Comparison of ENCODE assay signal across 1 cellular context in the genomic region with DNA sequence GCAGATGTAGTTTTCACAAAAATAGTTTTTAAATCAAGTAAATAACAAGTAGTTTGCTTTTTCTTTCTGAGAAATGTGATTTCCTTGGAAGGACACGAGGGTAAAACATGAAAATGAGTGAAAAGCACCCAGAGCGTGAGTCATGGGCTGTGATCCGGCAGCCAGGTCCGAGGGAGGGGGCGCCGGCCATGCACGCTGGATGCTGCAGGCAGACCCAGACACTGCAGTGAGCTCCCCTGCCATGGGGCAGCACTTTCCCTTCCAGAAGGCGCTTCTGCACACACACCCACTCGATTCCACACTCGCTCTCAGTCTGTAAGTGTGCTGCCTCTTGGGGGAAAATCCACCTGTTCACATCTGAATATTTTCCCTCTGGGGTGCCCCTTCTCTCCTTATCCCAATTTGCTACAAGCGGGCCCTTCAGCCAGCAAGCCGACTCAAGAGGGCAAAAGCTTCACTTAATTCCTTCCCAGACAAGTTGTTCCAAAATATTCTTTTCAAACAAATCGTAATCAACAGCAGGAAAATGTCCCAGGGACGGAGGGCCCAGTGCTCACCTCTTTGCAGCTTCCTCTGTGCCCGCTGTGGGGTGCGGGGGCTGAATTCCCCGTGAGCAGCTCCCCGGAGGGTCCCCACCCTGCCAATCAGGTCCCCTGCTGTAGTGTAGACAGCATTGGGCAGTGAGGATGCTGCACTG.
TF ChIP-seq lines count a peak whose summit lies in the region.

No MANE protein-coding gene starts in this region.

TF ChIP-seq in HepG2, 621 proteins besides CTCF, POLR2A, EP300 and RAD21 (continued from another document):
- TF ChIP-seq, protein P1, sequence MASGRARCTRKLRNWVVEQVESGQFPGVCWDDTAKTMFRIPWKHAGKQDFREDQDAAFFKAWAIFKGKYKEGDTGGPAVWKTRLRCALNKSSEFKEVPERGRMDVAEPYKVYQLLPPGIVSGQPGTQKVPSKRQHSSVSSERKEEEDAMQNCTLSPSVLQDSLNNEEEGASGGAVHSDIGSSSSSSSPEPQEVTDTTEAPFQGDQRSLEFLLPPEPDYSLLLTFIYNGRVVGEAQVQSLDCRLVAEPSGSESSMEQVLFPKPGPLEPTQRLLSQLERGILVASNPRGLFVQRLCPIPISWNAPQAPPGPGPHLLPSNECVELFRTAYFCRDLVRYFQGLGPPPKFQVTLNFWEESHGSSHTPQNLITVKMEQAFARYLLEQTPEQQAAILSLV (CRISPR knock-in tag; IDR thresholded peaks at IDR 0.05; ENCODE audit: borderline replicate concordance) = no peak
- TF ChIP-seq, protein P2, sequence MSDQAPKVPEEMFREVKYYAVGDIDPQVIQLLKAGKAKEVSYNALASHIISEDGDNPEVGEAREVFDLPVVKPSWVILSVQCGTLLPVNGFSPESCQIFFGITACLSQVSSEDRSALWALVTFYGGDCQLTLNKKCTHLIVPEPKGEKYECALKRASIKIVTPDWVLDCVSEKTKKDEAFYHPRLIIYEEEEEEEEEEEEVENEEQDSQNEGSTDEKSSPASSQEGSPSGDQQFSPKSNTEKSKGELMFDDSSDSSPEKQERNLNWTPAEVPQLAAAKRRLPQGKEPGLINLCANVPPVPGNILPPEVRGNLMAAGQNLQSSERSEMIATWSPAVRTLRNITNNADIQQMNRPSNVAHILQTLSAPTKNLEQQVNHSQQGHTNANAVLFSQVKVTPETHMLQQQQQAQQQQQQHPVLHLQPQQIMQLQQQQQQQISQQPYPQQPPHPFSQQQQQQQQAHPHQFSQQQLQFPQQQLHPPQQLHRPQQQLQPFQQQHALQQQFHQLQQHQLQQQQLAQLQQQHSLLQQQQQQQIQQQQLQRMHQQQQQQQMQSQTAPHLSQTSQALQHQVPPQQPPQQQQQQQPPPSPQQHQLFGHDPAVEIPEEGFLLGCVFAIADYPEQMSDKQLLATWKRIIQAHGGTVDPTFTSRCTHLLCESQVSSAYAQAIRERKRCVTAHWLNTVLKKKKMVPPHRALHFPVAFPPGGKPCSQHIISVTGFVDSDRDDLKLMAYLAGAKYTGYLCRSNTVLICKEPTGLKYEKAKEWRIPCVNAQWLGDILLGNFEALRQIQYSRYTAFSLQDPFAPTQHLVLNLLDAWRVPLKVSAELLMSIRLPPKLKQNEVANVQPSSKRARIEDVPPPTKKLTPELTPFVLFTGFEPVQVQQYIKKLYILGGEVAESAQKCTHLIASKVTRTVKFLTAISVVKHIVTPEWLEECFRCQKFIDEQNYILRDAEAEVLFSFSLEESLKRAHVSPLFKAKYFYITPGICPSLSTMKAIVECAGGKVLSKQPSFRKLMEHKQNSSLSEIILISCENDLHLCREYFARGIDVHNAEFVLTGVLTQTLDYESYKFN (CRISPR knock-in tag; conservative IDR thresholded peaks at IDR 0.05) = no peak
- TF ChIP-seq MXD4 (CRISPR knock-in tag; IDR thresholded peaks at IDR 0.05) (no peak), ZNF124 (CRISPR knock-in tag; IDR thresholded peaks at IDR 0.05) (no peak), RFX5 (IDR thresholded peaks at IDR 0.05; ENCODE audit: low read depth, low read length) (no peak), NFKB2 (CRISPR knock-in tag; IDR thresholded peaks at IDR 0.05; ENCODE audit: borderline replicate concordance) (no peak), PPARG (CRISPR knock-in tag; conservative IDR thresholded peaks at IDR 0.05) (no peak), KLF16 (CRISPR knock-in tag; IDR thresholded peaks at IDR 0.05) (no peak), MBNL3 (CRISPR knock-in tag; conservative IDR thresholded peaks at IDR 0.05) (no peak), ZNF34 (CRISPR knock-in tag; IDR thresholded peaks at IDR 0.05; ENCODE audit: borderline replicate concordance) (no peak)
- TF ChIP-seq, protein P3, sequence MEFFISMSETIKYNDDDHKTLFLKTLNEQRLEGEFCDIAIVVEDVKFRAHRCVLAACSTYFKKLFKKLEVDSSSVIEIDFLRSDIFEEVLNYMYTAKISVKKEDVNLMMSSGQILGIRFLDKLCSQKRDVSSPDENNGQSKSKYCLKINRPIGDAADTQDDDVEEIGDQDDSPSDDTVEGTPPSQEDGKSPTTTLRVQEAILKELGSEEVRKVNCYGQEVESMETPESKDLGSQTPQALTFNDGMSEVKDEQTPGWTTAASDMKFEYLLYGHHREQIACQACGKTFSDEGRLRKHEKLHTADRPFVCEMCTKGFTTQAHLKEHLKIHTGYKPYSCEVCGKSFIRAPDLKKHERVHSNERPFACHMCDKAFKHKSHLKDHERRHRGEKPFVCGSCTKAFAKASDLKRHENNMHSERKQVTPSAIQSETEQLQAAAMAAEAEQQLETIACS (CRISPR knock-in tag; IDR thresholded peaks at IDR 0.05) = no peak
- TF ChIP-seq, protein P4, sequence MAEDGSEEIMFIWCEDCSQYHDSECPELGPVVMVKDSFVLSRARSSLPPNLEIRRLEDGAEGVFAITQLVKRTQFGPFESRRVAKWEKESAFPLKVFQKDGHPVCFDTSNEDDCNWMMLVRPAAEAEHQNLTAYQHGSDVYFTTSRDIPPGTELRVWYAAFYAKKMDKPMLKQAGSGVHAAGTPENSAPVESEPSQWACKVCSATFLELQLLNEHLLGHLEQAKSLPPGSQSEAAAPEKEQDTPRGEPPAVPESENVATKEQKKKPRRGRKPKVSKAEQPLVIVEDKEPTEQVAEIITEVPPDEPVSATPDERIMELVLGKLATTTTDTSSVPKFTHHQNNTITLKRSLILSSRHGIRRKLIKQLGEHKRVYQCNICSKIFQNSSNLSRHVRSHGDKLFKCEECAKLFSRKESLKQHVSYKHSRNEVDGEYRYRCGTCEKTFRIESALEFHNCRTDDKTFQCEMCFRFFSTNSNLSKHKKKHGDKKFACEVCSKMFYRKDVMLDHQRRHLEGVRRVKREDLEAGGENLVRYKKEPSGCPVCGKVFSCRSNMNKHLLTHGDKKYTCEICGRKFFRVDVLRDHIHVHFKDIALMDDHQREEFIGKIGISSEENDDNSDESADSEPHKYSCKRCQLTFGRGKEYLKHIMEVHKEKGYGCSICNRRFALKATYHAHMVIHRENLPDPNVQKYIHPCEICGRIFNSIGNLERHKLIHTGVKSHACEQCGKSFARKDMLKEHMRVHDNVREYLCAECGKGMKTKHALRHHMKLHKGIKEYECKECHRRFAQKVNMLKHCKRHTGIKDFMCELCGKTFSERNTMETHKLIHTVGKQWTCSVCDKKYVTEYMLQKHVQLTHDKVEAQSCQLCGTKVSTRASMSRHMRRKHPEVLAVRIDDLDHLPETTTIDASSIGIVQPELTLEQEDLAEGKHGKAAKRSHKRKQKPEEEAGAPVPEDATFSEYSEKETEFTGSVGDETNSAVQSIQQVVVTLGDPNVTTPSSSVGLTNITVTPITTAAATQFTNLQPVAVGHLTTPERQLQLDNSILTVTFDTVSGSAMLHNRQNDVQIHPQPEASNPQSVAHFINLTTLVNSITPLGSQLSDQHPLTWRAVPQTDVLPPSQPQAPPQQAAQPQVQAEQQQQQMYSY (CRISPR knock-in tag; IDR thresholded peaks at IDR 0.05) = no peak
- TF ChIP-seq, protein P5, sequence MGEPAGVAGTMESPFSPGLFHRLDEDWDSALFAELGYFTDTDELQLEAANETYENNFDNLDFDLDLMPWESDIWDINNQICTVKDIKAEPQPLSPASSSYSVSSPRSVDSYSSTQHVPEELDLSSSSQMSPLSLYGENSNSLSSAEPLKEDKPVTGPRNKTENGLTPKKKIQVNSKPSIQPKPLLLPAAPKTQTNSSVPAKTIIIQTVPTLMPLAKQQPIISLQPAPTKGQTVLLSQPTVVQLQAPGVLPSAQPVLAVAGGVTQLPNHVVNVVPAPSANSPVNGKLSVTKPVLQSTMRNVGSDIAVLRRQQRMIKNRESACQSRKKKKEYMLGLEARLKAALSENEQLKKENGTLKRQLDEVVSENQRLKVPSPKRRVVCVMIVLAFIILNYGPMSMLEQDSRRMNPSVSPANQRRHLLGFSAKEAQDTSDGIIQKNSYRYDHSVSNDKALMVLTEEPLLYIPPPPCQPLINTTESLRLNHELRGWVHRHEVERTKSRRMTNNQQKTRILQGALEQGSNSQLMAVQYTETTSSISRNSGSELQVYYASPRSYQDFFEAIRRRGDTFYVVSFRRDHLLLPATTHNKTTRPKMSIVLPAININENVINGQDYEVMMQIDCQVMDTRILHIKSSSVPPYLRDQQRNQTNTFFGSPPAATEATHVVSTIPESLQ (CRISPR knock-in tag; conservative IDR thresholded peaks at IDR 0.05) = no peak
